In genomic region chr10:12340937-12341336, GRCh38 we compare ENCODE assay signal across 1 cellular context.
TF ChIP-seq lines count a peak whose summit lies in the region.

No MANE protein-coding gene starts in this region.

TF ChIP-seq in GM12878, 131 proteins besides CTCF, POLR2A, EP300 and RAD21 (continued from another document):
- TF ChIP-seq MEF2B (IDR thresholded peaks at IDR 0.05; ENCODE audit: partially characterized antibody, poor library complexity, severe bottlenecking) (no peak), ATF7 (IDR thresholded peaks at IDR 0.05; ENCODE audit: low read depth) (no peak), CEBPZ (IDR thresholded peaks at IDR 0.05; ENCODE audit: low read depth, low read length) (no peak), DPF2 (IDR thresholded peaks at IDR 0.05) (no peak), SREBF1 (IDR thresholded peaks at IDR 0.05; ENCODE audit: low read length) (no peak), CUX1 (IDR thresholded peaks at IDR 0.05; ENCODE audit: insufficient replicate concordance, low read depth, low read length) (no peak), HDGF (IDR thresholded peaks at IDR 0.05) (no peak), USF2 (IDR thresholded peaks at IDR 0.05; ENCODE audit: borderline replicate concordance, low read depth, low read length) (no peak), ZNF592 (IDR thresholded peaks at IDR 0.05) (no peak), E4F1 (IDR thresholded peaks at IDR 0.05; ENCODE audit: borderline replicate concordance, partially characterized antibody) (no peak), GATAD2B (conservative IDR thresholded peaks at IDR 0.05; ENCODE audit: low read depth) (no peak), SPI1 (IDR thresholded peaks at IDR 0.05; ENCODE audit: borderline replicate concordance, insufficient read depth, low read depth, low read length) (no peak), ESRRA (IDR thresholded peaks at IDR 0.05; ENCODE audit: low read length) (no peak), IKZF2 (IDR thresholded peaks at IDR 0.05) (no peak)
